Comparison of ENCODE assay signal across 26 cellular contexts in the genomic region with DNA sequence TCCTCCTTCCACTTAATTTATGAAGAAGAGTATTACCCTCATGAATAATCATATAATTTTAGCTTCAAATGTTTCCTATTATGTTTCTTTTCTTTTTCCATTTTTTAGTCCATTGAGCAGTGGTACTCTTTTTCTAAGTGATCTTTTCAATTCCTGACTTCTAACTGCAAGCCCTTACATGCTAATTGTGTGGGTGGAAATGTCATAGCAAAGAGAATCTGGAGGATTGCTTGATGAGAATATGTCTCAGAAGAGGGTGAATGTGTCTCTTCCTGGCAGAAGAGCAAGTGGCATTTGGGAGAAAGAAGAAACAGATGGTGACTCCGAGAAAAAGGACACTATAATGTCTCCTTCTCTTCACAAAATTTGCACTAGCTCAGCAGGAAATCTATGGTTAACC.
"Had no signal": no experiment of that assay in that cellular context is flagged by ENCODE, and none has a peak within 500 bp of the region (broad histone marks: within the 10 kb centered on the region; RNA-seq: fewer than 3 reads in every experiment).

No MANE protein-coding gene starts in this region.

- DNase-seq: activated CD4-positive, alpha-beta T cell treated with anti-CD3 and anti-CD28 coated beads for 36 hours; activated CD4-positive, CD25-positive, alpha-beta regulatory T cell; activated CD8-positive, alpha-beta memory T cell treated with anti-CD3 and anti-CD28 coated beads, Interleukin-2, amount 10 ng/mL, durations not matched to agents 7 days and 5 days; activated CD8-positive, alpha-beta T cell treated with anti-CD3 and anti-CD28 coated beads, Interleukin-2, amount 10 ng/mL, durations not matched to agents 7 days and 5 days; activated T-cell treated with anti-CD3 and anti-CD28 coated beads, Interleukin-2, amount 50 U/mL, for 48 hours; cortex of kidney; esophagus squamous epithelium; gastrocnemius medialis; glutamatergic neuron; islet precursor cell; left ventricle myocardium inferior; mucosa of descending colon; stimulated activated CD4-positive, alpha-beta T cell treated with anti-CD3 and anti-CD28 coated beads, Interleukin-12 subunit alpha, Interleukin-12 subunit beta, amount 100 ng/mL, for 4 hours; stimulated activated CD4-positive, alpha-beta T cell treated with anti-CD3 and anti-CD28 coated beads, Interleukin-4, amount 100 ng/mL, for 24 hours; upper lobe of left lung had no signal

- H3K9me3 ChIP-seq: gastrocnemius medialis, upper lobe of left lung, vagina had no signal

- H3K27me3 ChIP-seq: cardiac muscle cell, esophagus squamous epithelium, gastrocnemius medialis, upper lobe of left lung, vagina had no signal

- H3K36me3 ChIP-seq: cardiac muscle cell, esophagus squamous epithelium, gastrocnemius medialis, left ventricle myocardium inferior, upper lobe of left lung, vagina had no signal

- H3K4me1 Mint-ChIP-seq: activated CD4-positive, alpha-beta T cell treated with anti-CD3 and anti-CD28 coated beads for 36 hours; activated CD8-positive, alpha-beta memory T cell treated with anti-CD3 and anti-CD28 coated beads, Interleukin-2, amount 10 ng/mL, durations not matched to agents 7 days and 5 days; stimulated activated effector memory CD8-positive, alpha-beta T cell treated with anti-CD3 and anti-CD28 coated beads, Interleukin-12 subunit alpha, Interleukin-12 subunit beta, amount 100 ng/mL, for 72 hours had no signal

- H3K36me3 Mint-ChIP-seq: activated CD8-positive, alpha-beta memory T cell treated with anti-CD3 and anti-CD28 coated beads, Interleukin-2, amount 10 ng/mL, durations not matched to agents 7 days and 5 days; natural killer cell treated with Interleukin-12 subunit alpha and Interleukin-12 subunit beta and Interleukin-15 and Interleukin-18, amount 100 ng/mL, for 72 hours; stimulated activated effector memory CD8-positive, alpha-beta T cell treated with anti-CD3 and anti-CD28 coated beads, Interleukin-12 subunit alpha, Interleukin-12 subunit beta, amount 100 ng/mL, for 72 hours had no signal

- H3K4me3 Mint-ChIP-seq: activated CD4-positive, alpha-beta T cell treated with anti-CD3 and anti-CD28 coated beads for 36 hours; activated CD8-positive, alpha-beta memory T cell treated with anti-CD3 and anti-CD28 coated beads, Interleukin-2, amount 10 ng/mL, durations not matched to agents 7 days and 5 days; activated CD8-positive, alpha-beta T cell treated with anti-CD3 and anti-CD28 coated beads, Interleukin-2, amount 10 ng/mL, durations not matched to agents 7 days and 5 days; natural killer cell treated with Interleukin-12 subunit alpha and Interleukin-12 subunit beta and Interleukin-15 and Interleukin-18, amount 100 ng/mL, for 72 hours; stimulated activated effector memory CD8-positive, alpha-beta T cell treated with anti-CD3 and anti-CD28 coated beads, Interleukin-12 subunit alpha, Interleukin-12 subunit beta, amount 100 ng/mL, for 72 hours; stimulated activated naive CD8-positive, alpha-beta T cell treated with anti-CD3 and anti-CD28 coated beads, Interleukin-15, Interleukin-2, amounts not matched to agents 100 ng/mL and 50 ng/mL, for 24 hours had no signal

- ATAC-seq: activated CD4-positive, alpha-beta T cell treated with anti-CD3 and anti-CD28 coated beads for 36 hours; activated CD8-positive, alpha-beta memory T cell treated with anti-CD3 and anti-CD28 coated beads, Interleukin-2, amount 10 ng/mL, durations not matched to agents 7 days and 5 days; activated CD8-positive, alpha-beta T cell treated with anti-CD3 and anti-CD28 coated beads, Interleukin-2, amount 10 ng/mL, durations not matched to agents 7 days and 5 days; activated naive CD4-positive, alpha-beta T cell treated with anti-CD3 and anti-CD28 coated beads, Interleukin-2, amount 50 U/mL, for 72 hours; gastrocnemius medialis; mucosa of descending colon; natural killer cell treated with Interleukin-12 subunit alpha and Interleukin-12 subunit beta and Interleukin-15 and Interleukin-18, amount 100 ng/mL, for 72 hours; sciatic nerve; stimulated activated effector memory CD8-positive, alpha-beta T cell treated with anti-CD3 and anti-CD28 coated beads, Interleukin-12 subunit alpha, Interleukin-12 subunit beta, amount 100 ng/mL, for 72 hours had no signal

- H3K27ac Mint-ChIP-seq: activated CD4-positive, alpha-beta T cell treated with anti-CD3 and anti-CD28 coated beads for 36 hours; activated CD8-positive, alpha-beta memory T cell treated with anti-CD3 and anti-CD28 coated beads, Interleukin-2, amount 10 ng/mL, durations not matched to agents 7 days and 5 days; activated CD8-positive, alpha-beta T cell treated with anti-CD3 and anti-CD28 coated beads, Interleukin-2, amount 10 ng/mL, durations not matched to agents 7 days and 5 days; activated naive CD4-positive, alpha-beta T cell treated with anti-CD3 and anti-CD28 coated beads, Interleukin-2, amount 50 U/mL, for 72 hours; activated T-helper 2 cell treated with anti-CD3 and anti-CD28 coated beads, Interferon-gamma antibody, Interleukin-2, Interleukin-4, amounts not matched to agents 10 μg/mL and 5 μg/mL and 100 μg/mL, durations not matched to agents 14 hours and 24 hours and 36 hours; natural killer cell treated with Interleukin-12 subunit alpha and Interleukin-12 subunit beta and Interleukin-15 and Interleukin-18, amount 100 ng/mL, for 72 hours; stimulated activated effector memory CD8-positive, alpha-beta T cell treated with anti-CD3 and anti-CD28 coated beads, Interleukin-12 subunit alpha, Interleukin-12 subunit beta, amount 100 ng/mL, for 72 hours; stimulated activated naive CD8-positive, alpha-beta T cell treated with anti-CD3 and anti-CD28 coated beads, Interleukin-15, Interleukin-2, amounts not matched to agents 100 ng/mL and 50 ng/mL, for 24 hours had no signal

- H3K4me3 ChIP-seq: cardiac muscle cell, esophagus squamous epithelium, gastrocnemius medialis, left ventricle myocardium inferior, lung, mucosa of descending colon, skin epidermis, upper lobe of left lung, vagina had no signal

- H3K27ac ChIP-seq: cardiac muscle cell, esophagus squamous epithelium, gastrocnemius medialis, left ventricle myocardium inferior, skin epidermis, upper lobe of left lung, vagina had no signal

- H3K27me3 Mint-ChIP-seq: activated CD4-positive, alpha-beta T cell treated with anti-CD3 and anti-CD28 coated beads for 36 hours; activated CD8-positive, alpha-beta memory T cell treated with anti-CD3 and anti-CD28 coated beads, Interleukin-2, amount 10 ng/mL, durations not matched to agents 7 days and 5 days; natural killer cell treated with Interleukin-12 subunit alpha and Interleukin-12 subunit beta and Interleukin-15 and Interleukin-18, amount 100 ng/mL, for 72 hours; stimulated activated naive CD8-positive, alpha-beta T cell treated with anti-CD3 and anti-CD28 coated beads, Interleukin-15, Interleukin-2, amounts not matched to agents 100 ng/mL and 50 ng/mL, for 24 hours had no signal

- H3K4me1 ChIP-seq: esophagus squamous epithelium, gastrocnemius medialis, left ventricle myocardium inferior, upper lobe of left lung, vagina had no signal

- FAIRE-seq: endothelial cell of umbilical vein had no signal
